3 cellular contexts compared by ENCODE assay signal in the genomic region with DNA sequence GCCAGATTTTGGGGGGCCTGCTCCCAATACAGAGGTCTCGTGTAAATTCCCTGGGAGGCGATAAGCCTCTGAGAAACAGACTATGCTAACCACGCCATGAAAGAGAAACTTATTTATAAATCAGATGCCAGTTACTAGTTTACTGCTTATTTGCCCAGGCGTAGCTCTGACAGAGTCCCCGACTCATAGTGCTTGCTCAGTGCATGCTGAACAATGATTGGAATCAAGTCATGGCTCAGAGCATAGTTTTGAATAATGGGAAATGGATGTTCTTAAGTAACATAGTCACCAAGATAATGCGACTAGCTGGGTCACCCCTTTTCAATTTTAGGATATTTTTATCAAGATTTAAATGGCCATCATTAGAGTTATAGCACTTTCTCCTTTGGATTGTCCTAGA.
TF ChIP-seq lines count a peak whose summit lies in the region.

No MANE protein-coding gene starts in this region.

TF ChIP-seq in IMR-90, 13 proteins besides CTCF, POLR2A, EP300 and RAD21:
- no peak for TF ChIP-seq MAZ (IDR thresholded peaks at IDR 0.05; ENCODE audit: borderline replicate concordance, low read depth, low read length)
- no peak for TF ChIP-seq NFE2L2 (IDR thresholded peaks at IDR 0.05; ENCODE audit: low read depth, low read length)
- TF ChIP-seq RFX5 (IDR thresholded peaks at IDR 0.05; ENCODE audit: low read depth, low read length), result no peak
- TF ChIP-seq MAFK (IDR thresholded peaks at IDR 0.05; ENCODE audit: low read depth, low read length), result no peak
- TF ChIP-seq MXI1 (IDR thresholded peaks at IDR 0.05; ENCODE audit: borderline replicate concordance, low read depth, low read length), result no peak
- TF ChIP-seq RCOR1 (IDR thresholded peaks at IDR 0.05; ENCODE audit: insufficient replicate concordance, low read length), result no peak
- no peak for TF ChIP-seq ELK1 (IDR thresholded peaks at IDR 0.05; ENCODE audit: borderline replicate concordance, low read depth, low read length)
- TF ChIP-seq FOS (IDR thresholded peaks at IDR 0.05; ENCODE audit: low read depth, low read length), result no peak
- TF ChIP-seq CEBPB (IDR thresholded peaks at IDR 0.05; ENCODE audit: low read depth, low read length), result no peak
- TF ChIP-seq SMC3 (IDR thresholded peaks at IDR 0.05; ENCODE audit: low read depth, low read length), result no peak
- no peak for TF ChIP-seq BHLHE40 (IDR thresholded peaks at IDR 0.05; ENCODE audit: low read depth, low read length)
- TF ChIP-seq CHD1 (IDR thresholded peaks at IDR 0.05; ENCODE audit: low read depth, low read length), result no peak
- TF ChIP-seq USF2 (IDR thresholded peaks at IDR 0.05; ENCODE audit: low read depth, low read length), result no peak

TF ChIP-seq in endothelial cell of umbilical vein, 7 proteins besides CTCF, POLR2A, EP300 and RAD21:
- TF ChIP-seq EZH2 (IDR thresholded peaks at IDR 0.05; ENCODE audit: borderline replicate concordance, low read depth, low read length, severe bottlenecking), result no peak
- TF ChIP-seq FOS (IDR thresholded peaks at IDR 0.05; ENCODE audit: borderline replicate concordance, insufficient read depth, low read length), result peak; percentile 54
- no peak for TF ChIP-seq GATA2 (IDR thresholded peaks at IDR 0.05; ENCODE audit: insufficient read depth, insufficient read length, low read depth, low read length)

TF ChIP-seq in GM12891, 5 proteins besides CTCF, POLR2A, EP300 and RAD21:
- TF ChIP-seq POU2F2 (IDR thresholded peaks at IDR 0.05; ENCODE audit: low read depth, low read length), result no peak
- TF ChIP-seq PAX5 (IDR thresholded peaks at IDR 0.05; ENCODE audit: insufficient read depth, low read length, severe bottlenecking), result no peak
- no peak for TF ChIP-seq POLR2AphosphoS5 (IDR thresholded peaks at IDR 0.05; ENCODE audit: low read depth, low read length)
- no peak for TF ChIP-seq TAF1 (IDR thresholded peaks at IDR 0.05; ENCODE audit: low read depth, low read length)
- TF ChIP-seq SPI1 (IDR thresholded peaks at IDR 0.05; ENCODE audit: low read depth, low read length), result no peak
